Comparison of ENCODE assay signal across 15 cellular contexts in genomic region chr5:19492861-19493260, GRCh38.
"Had no signal": no experiment of that assay in that cellular context is flagged by ENCODE, and none has a peak within 500 bp of the region (broad histone marks: within the 10 kb centered on the region; RNA-seq: fewer than 3 reads in every experiment).

No MANE protein-coding gene starts in this region.

- H3K9me3 ChIP-seq: gastroesophageal sphincter, upper lobe of right lung had no signal

- H3K27me3 Mint-ChIP-seq: activated naive CD8-positive, alpha-beta T cell; dendritic cell treated with granulocyte-macrophage colony-stimulating factor and Interleukin-4, amounts not matched to agents 40 ng/mL and 50 ng/mL, for 4 days; stimulated activated naive CD8-positive, alpha-beta T cell treated with anti-CD3 and anti-CD28 coated beads, Interleukin-15, Interleukin-2, amounts not matched to agents 100 ng/mL and 50 ng/mL, for 24 hours had no signal

- H3K9me3 Mint-ChIP-seq: dendritic cell treated with granulocyte-macrophage colony-stimulating factor and Interleukin-4, amounts not matched to agents 40 ng/mL and 50 ng/mL, for 4 days; nephron had no signal

- H3K27me3 ChIP-seq: gastroesophageal sphincter, upper lobe of right lung had no signal

- H3K36me3 Mint-ChIP-seq: activated naive CD8-positive, alpha-beta T cell had no signal

- H3K4me1 ChIP-seq: gastroesophageal sphincter, upper lobe of right lung had no signal

- H3K27ac Mint-ChIP-seq: activated naive CD8-positive, alpha-beta T cell; dendritic cell treated with granulocyte-macrophage colony-stimulating factor and Interleukin-4, amounts not matched to agents 40 ng/mL and 50 ng/mL, for 4 days; nephron; stimulated activated naive CD8-positive, alpha-beta T cell treated with anti-CD3 and anti-CD28 coated beads, Interleukin-15, Interleukin-2, amounts not matched to agents 100 ng/mL and 50 ng/mL, for 24 hours had no signal

- H3K27ac ChIP-seq: gastroesophageal sphincter, upper lobe of right lung had no signal

- ATAC-seq: gastroesophageal sphincter, right cardiac atrium, upper lobe of right lung had no signal

- H3K4me3 Mint-ChIP-seq: activated naive CD8-positive, alpha-beta T cell; dendritic cell treated with granulocyte-macrophage colony-stimulating factor and Interleukin-4, amounts not matched to agents 40 ng/mL and 50 ng/mL, for 4 days; nephron; stimulated activated naive CD8-positive, alpha-beta T cell treated with anti-CD3 and anti-CD28 coated beads, Interleukin-15, Interleukin-2, amounts not matched to agents 100 ng/mL and 50 ng/mL, for 24 hours had no signal

- H3K4me3 ChIP-seq: gastroesophageal sphincter, upper lobe of right lung had no signal

- H3K4me1 Mint-ChIP-seq: nephron had no signal

- DNase-seq: activated CD4-positive, alpha-beta T cell treated with anti-CD3 and anti-CD28 coated beads, Interleukin-2, amount 50 U/mL, for 1 hour; activated CD8-positive, alpha-beta memory T cell treated with anti-CD3 and anti-CD28 coated beads for 24 hours; activated gamma-delta T cell treated with Interleukin-2 at 50 U/mL for 16 hours; amygdala; effector memory CD4-positive, alpha-beta T cell; occipital lobe; right cardiac atrium; small intestine; stimulated activated CD4-positive, alpha-beta T cell treated with anti-CD3 and anti-CD28 coated beads, Interleukin-4, amount 100 ng/mL, for 4 hours; upper lobe of right lung had no signal

- H3K36me3 ChIP-seq: gastroesophageal sphincter, upper lobe of right lung had no signal
